In genomic region chr1:29729281-29729680, GRCh38 we compare ENCODE assay signal across 6 cellular contexts.
"Had no signal": no experiment of that assay in that cellular context is flagged by ENCODE, and none has a peak within 500 bp of the region (broad histone marks: within the 10 kb centered on the region; RNA-seq: fewer than 3 reads in every experiment).

No MANE protein-coding gene starts in this region.

- DNase-seq: GM23248, GOT3, H7, H9, HCEC 1CT, HFFc6 had no signal
